In the genomic region with DNA sequence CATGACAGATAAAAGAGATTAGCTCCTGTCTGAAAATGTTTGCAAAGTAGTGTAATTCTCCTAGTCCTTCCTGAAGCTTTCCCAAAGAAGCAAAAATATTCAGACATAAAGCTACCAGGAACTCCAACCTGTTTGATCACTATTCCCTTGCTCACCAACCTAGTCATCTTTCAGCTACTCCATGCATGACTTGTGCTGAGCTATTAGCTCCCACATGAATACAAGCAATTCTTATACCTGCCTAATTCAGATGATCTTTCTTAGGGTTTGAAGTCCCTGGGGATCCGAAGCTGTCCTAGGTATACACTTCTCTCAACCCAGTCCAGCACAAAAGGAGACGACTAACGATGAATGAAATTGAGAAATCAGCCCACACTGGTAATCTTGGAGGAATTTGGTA, we compare ENCODE assay signal across 8 cellular contexts. TPM values are rescaled to one million over a fixed set of nuclear protein-coding genes. Genes with fewer than 3 reads are reported as not detected.
DNase-seq lines count a peak whose midpoint lies in the region; ATAC-seq and TF ChIP-seq lines count a peak whose summit lies in the region.

No MANE protein-coding gene starts in this region.

- H3K27ac Mint-ChIP-seq in activated naive CD4-positive, alpha-beta T cell treated with anti-CD3 and anti-CD28 coated beads, Interleukin-2, amount 50 U/mL, for 24 hours: peak overlapping the region; percentile 96
- H3K27ac Mint-ChIP-seq in activated CD8-positive, alpha-beta T cell treated with anti-CD3 and anti-CD28 coated beads for 36 hours: peak overlapping the region; percentile 99

- H3K27ac ChIP-seq in skin epidermis: peak overlapping the region in 20 of 21 experiments; percentile 68 to 96 (median 88)

- no peaks in the 10 kb centered on the region for H3K4me1 ChIP-seq in iPS-15b (ENCODE audit: control insufficient read depth, insufficient read depth, low read length)

- no peak for TF ChIP-seq CTCF in activated CD8-positive, alpha-beta T cell treated with anti-CD3 and anti-CD28 coated beads for 36 hours (IDR thresholded peaks at IDR 0.05)

- no peaks in the 10 kb centered on the region for H3K27me3 ChIP-seq in iPS-15b (ENCODE audit: control insufficient read depth, insufficient read depth, low read length)

- no peaks in the 10 kb centered on the region for H3K36me3 ChIP-seq in iPS-15b (ENCODE audit: control insufficient read depth, insufficient read depth, low read length)

- no peaks in the 10 kb centered on the region for H3K9me3 ChIP-seq in iPS-15b (ENCODE audit: control insufficient read depth, insufficient read depth, low read length)

- ATAC-seq in activated CD8-positive, alpha-beta T cell treated with anti-CD3 and anti-CD28 coated beads for 36 hours: no peak

- no peaks in the 10 kb centered on the region for H3K36me3 Mint-ChIP-seq in activated naive CD4-positive, alpha-beta T cell treated with anti-CD3 and anti-CD28 coated beads, Interleukin-2, amount 50 U/mL, for 24 hours
- H3K36me3 Mint-ChIP-seq in activated CD8-positive, alpha-beta T cell treated with anti-CD3 and anti-CD28 coated beads for 36 hours (ENCODE audit: low read depth): peaks cover 2% of the 10 kb centered on the region

- POLR2A ChIA-PET in activated CD8-positive, alpha-beta T cell treated with anti-CD3 and anti-CD28 coated beads for 36 hours (lab: Charles Lee): interaction anchor here (0.6 to 3.6 kb wide), 9 partner anchors 36 to 282 kb away, joined by 3 to 19 read pairs (median 3); a partner anchor contains a TSS

- DNase-seq in activated naive CD4-positive, alpha-beta T cell treated with anti-CD3 and anti-CD28 coated beads, Interleukin-2, amount 50 U/mL, for 16 hours: no peak
- DNase-seq in activated CD8-positive, alpha-beta T cell treated with anti-CD3 and anti-CD28 coated beads for 36 hours: no peak
- DNase-seq in NOMO-1 (lab: John Stamatoyannopoulos, UW; ENCODE audit: unreplicated experiment in 2 of 2) (no peak), putamen (ENCODE audit: low spot score) (no peak), dedifferentiated amniotic fluid mesenchymal stem cell (ENCODE audit: extremely low spot score) (no peak)

- H3K9ac ChIP-seq in iPS-15b (ENCODE audit: low read depth, low read length): peak overlapping the region; percentile 57

- H3K4me3 ChIP-seq in iPS-15b (ENCODE audit: low read depth, low read length): peak overlapping the region; percentile 97
- H3K4me3 ChIP-seq in skin epidermis: peak overlapping the region; percentile 49 to 68 (median 55)

- H3K4me1 Mint-ChIP-seq in activated naive CD4-positive, alpha-beta T cell treated with anti-CD3 and anti-CD28 coated beads, Interleukin-2, amount 50 U/mL, for 24 hours: peaks cover 19% of the 10 kb centered on the region
- peaks cover 15% of the 10 kb centered on the region for H3K4me1 Mint-ChIP-seq in activated CD8-positive, alpha-beta T cell treated with anti-CD3 and anti-CD28 coated beads for 36 hours (ENCODE audit: low read depth)

- intact Hi-C loops in activated CD8-positive, alpha-beta T cell treated with anti-CD3 and anti-CD28 coated beads for 36 hours (cut with micrococcal nuclease): no loop called here

- H3K4me3 Mint-ChIP-seq in activated naive CD4-positive, alpha-beta T cell treated with anti-CD3 and anti-CD28 coated beads, Interleukin-2, amount 50 U/mL, for 24 hours: peak overlapping the region; percentile 97
- peak overlapping the region; percentile 87 for H3K4me3 Mint-ChIP-seq in activated CD8-positive, alpha-beta T cell treated with anti-CD3 and anti-CD28 coated beads for 36 hours

- CTCF ChIA-PET in activated CD8-positive, alpha-beta T cell treated with anti-CD3 and anti-CD28 coated beads for 36 hours (lab: Charles Lee): interaction anchor here (0.9 to 1.8 kb wide), 5 partner anchors 9 to 122 kb away, joined by 3 to 9 read pairs (median 4); no protein-coding TSS in a partner anchor

- no peaks in the 10 kb centered on the region for H3K27me3 Mint-ChIP-seq in activated naive CD4-positive, alpha-beta T cell treated with anti-CD3 and anti-CD28 coated beads, Interleukin-2, amount 50 U/mL, for 24 hours
- no peaks in the 10 kb centered on the region for H3K27me3 Mint-ChIP-seq in activated CD8-positive, alpha-beta T cell treated with anti-CD3 and anti-CD28 coated beads for 36 hours

- no peaks in the 10 kb centered on the region for H3K9me3 Mint-ChIP-seq in activated naive CD4-positive, alpha-beta T cell treated with anti-CD3 and anti-CD28 coated beads, Interleukin-2, amount 50 U/mL, for 24 hours
- no peaks in the 10 kb centered on the region for H3K9me3 Mint-ChIP-seq in activated CD8-positive, alpha-beta T cell treated with anti-CD3 and anti-CD28 coated beads for 36 hours

RNA-seq across cellular contexts. Expression of a gene that starts 0.7 kb away (rescaled TPM):
- total RNA-seq in activated CD8-positive, alpha-beta T cell treated with anti-CD3 and anti-CD28 coated beads for 36 hours: 10 to 100 TPM; 10.6 to 11.0 TPM

RNA-seq across cellular contexts. Expression of a gene that starts 35.7 kb away (rescaled TPM):
- 10 to 100 TPM; 54.9 to 56.1 TPM for total RNA-seq in activated CD8-positive, alpha-beta T cell treated with anti-CD3 and anti-CD28 coated beads for 36 hours
